Comparison of ENCODE assay signal across 8 cellular contexts in genomic region chr18:80147418-80148315, GRCh38. TPM values are rescaled to one million over a fixed set of nuclear protein-coding genes. Genes with fewer than 3 reads are reported as not detected.
DNase-seq lines count a peak whose midpoint lies in the region; ATAC-seq and TF ChIP-seq lines count a peak whose summit lies in the region.

No MANE protein-coding gene starts in this region.

- H3K79me2 ChIP-seq in DND-41 (ENCODE audit: insufficient read depth, low read length) (no peaks in the 10 kb centered on the region), MM.1S (ENCODE audit: low read length) (no peaks in the 10 kb centered on the region)

- peaks cover 9% of the 10 kb centered on the region for H3K4me1 Mint-ChIP-seq in T-helper 17 cell

- H3K36me3 Mint-ChIP-seq in T-helper 17 cell (ENCODE audit: low read depth), result no peaks in the 10 kb centered on the region

- no peaks in the 10 kb centered on the region for H3K27me3 ChIP-seq in DND-41 (ENCODE audit: insufficient read depth, low read length, poor library complexity)
- H3K27me3 ChIP-seq in MM.1S (replicated peaks; ENCODE audit: insufficient read depth, low read length), result no peaks in the 10 kb centered on the region

- H3K27ac ChIP-seq in DND-41 (ENCODE audit: low read length) (no peak overlapping the region), MM.1S (ENCODE audit: low read length) (peak overlapping the region; percentile 29; the same call in 1 of the 2 replicates)

- peak overlapping the region; percentile 49 for H3K27ac Mint-ChIP-seq in T-helper 17 cell

- H3K4me2 ChIP-seq in DND-41 (ENCODE audit: insufficient read depth, low read length), result peak overlapping the region; percentile 74
- peak overlapping the region; percentile 67 for H3K4me2 ChIP-seq in MM.1S (ENCODE audit: low read depth, low read length)

- H3K9me2 ChIP-seq in MM.1S (replicated peaks; ENCODE audit: insufficient read depth, low read length), result no peaks in the 10 kb centered on the region

- H3K36me3 ChIP-seq in DND-41 (ENCODE audit: insufficient read depth, low read length) (peaks cover 10% of the 10 kb centered on the region; the same call in 1 of the 2 replicates), MM.1S (replicated peaks; ENCODE audit: insufficient read depth, low read length) (no peaks in the 10 kb centered on the region)

- ATAC-seq in DND-41 (ENCODE audit: insufficient read depth, low read depth) (peak; percentile 81), GM21737 (IDR thresholded peaks at IDR 0.05; ENCODE audit: unreplicated experiment) (peak; percentile 67), T-helper 17 cell (peak; percentile 87), sciatic nerve (peak; percentile 98)

- H3K9me3 ChIP-seq in DND-41 (ENCODE audit: insufficient read depth, low read length, severe bottlenecking), result no peaks in the 10 kb centered on the region
- H3K9me3 ChIP-seq in MM.1S (replicated peaks; ENCODE audit: insufficient read depth, low read length), result no peaks in the 10 kb centered on the region
- H3K9me3 ChIP-seq in T-helper 17 cell (ENCODE audit: control insufficient read depth, low read length, poor library complexity, severe bottlenecking), result no peaks in the 10 kb centered on the region

- H3K9ac ChIP-seq in DND-41 (ENCODE audit: low read depth, low read length) (peak overlapping the region; percentile 48), MM.1S (ENCODE audit: low read length) (peak overlapping the region; percentile 44; the same call in 1 of the 2 replicates)

- DNase-seq in DND-41 (peak; percentile 73), MM.1S (peak; percentile 83), T-helper 17 cell (peak; percentile 32 to 54 (median 48)), astrocyte of the cerebellum (ENCODE audit: low read depth) (peak; percentile 45), hippocampal formation (lab: John Stamatoyannopoulos, UW) (peak; percentile 83 to 84), sciatic nerve (ENCODE audit: low spot score) (peak; percentile 92), GM19240 (ENCODE audit: insufficient read length, low spot score) (no peak)

- peak overlapping the region; percentile 89 for H3K4me3 Mint-ChIP-seq in T-helper 17 cell

- TF ChIP-seq CTCF in DND-41 (IDR thresholded peaks at IDR 0.05; ENCODE audit: borderline replicate concordance, extremely low read depth, low read length, poor library complexity, severe bottlenecking), result no peak
- TF ChIP-seq CTCF in MM.1S (IDR thresholded peaks at IDR 0.05; ENCODE audit: low read length), result no peak
- no peak for TF ChIP-seq CTCF in astrocyte of the cerebellum (IDR thresholded peaks at IDR 0.05; ENCODE audit: low read depth, low read length, missing control alignments)

- in situ Hi-C loops in astrocyte of the cerebellum (cut with HindIII; ENCODE audit: low sequenced_read_pairs), result no loop called here

- no peaks in the 10 kb centered on the region for H3F3A ChIP-seq in MM.1S (ENCODE audit: insufficient read depth, low read length)

- H3K4me1 ChIP-seq in DND-41 (ENCODE audit: insufficient read depth, low read length) (peaks cover 15% of the 10 kb centered on the region), MM.1S (ENCODE audit: low read length) (no peaks in the 10 kb centered on the region)

- H3K27me3 Mint-ChIP-seq in T-helper 17 cell, result peaks cover 5% of the 10 kb centered on the region

- H3K4me3 ChIP-seq in DND-41 (ENCODE audit: low read depth in 1 of 2, low read length in 2 of 2) (peak overlapping the region; percentile 6 to 63; a peak in 3 of 4 replicates), MM.1S (ENCODE audit: low read length) (peak overlapping the region; percentile 68), astrocyte of the cerebellum (ENCODE audit: low read depth, low read length) (peak overlapping the region; percentile 64)

- H4K20me1 ChIP-seq in DND-41 (ENCODE audit: insufficient read depth, low read length), result no peaks in the 10 kb centered on the region
- H4K20me1 ChIP-seq in MM.1S (ENCODE audit: insufficient read depth, low read length), result no peaks in the 10 kb centered on the region

- intact Hi-C loops in sciatic nerve (cut with DNase I), result no loop called here

- H2AFZ ChIP-seq in DND-41 (ENCODE audit: low read depth, low read length), result peak overlapping the region; percentile 70
- H2AFZ ChIP-seq in MM.1S (ENCODE audit: low read length), result peak overlapping the region; percentile 30

RNA-seq across cellular contexts. Expression of gene ADNP2, which starts 38.6 kb away (rescaled TPM):
- total RNA-seq in T-helper 17 cell, result 10 to 100 TPM; 41.5 to 50.0 TPM
- 21.0 TPM for total RNA-seq in sciatic nerve
